ENCODE assay signal across 12 cellular contexts in the genomic region with DNA sequence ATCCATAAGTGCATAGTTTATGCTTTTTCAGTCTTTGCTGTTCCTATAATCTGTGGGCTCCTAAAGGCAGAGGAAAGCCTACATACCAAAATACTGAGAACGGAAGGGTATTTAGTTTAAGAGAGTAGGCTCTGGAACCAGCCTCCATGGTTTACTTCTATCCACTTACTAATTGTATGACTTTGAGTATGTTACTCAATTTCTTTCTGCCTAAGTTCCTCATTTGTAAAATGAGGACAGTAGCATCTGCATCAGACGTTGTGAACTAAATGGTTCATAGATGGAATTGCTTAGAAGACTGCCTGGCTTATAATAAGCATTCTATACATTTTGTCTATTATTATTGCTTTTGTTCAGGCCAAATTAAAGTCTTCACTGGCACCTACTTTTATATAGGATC.
"Had no signal": no experiment of that assay in that cellular context is flagged by ENCODE, and none has a peak within 500 bp of the region (broad histone marks: within the 10 kb centered on the region; RNA-seq: fewer than 3 reads in every experiment).

No MANE protein-coding gene starts in this region.

- H3K4me3 ChIP-seq: heart right ventricle, psoas muscle had no signal

- H3K9me3 Mint-ChIP-seq: activated naive CD4-positive, alpha-beta T cell treated with anti-CD3 and anti-CD28 coated beads, Interleukin-2, amount 10 ng/mL, durations not matched to agents 7 days and 5 days; activated T-helper 2 cell treated with anti-CD3 and anti-CD28 coated beads, Interferon-gamma antibody, Interleukin-2, Interleukin-4, amounts not matched to agents 10 μg/mL and 5 μg/mL and 100 μg/mL, durations not matched to agents 14 hours and 24 hours and 36 hours; mesothelial cell of epicardium; stimulated activated naive CD8-positive, alpha-beta T cell treated with anti-CD3 and anti-CD28 coated beads, Interleukin-15, amount 100 ng/mL, for 72 hours had no signal

- ATAC-seq: effector memory CD8-positive, alpha-beta T cell; heart right ventricle; psoas muscle; sciatic nerve; stimulated activated naive CD8-positive, alpha-beta T cell treated with anti-CD3 and anti-CD28 coated beads, Interleukin-15, amount 100 ng/mL, for 72 hours had no signal

- H3K27ac ChIP-seq: heart right ventricle, psoas muscle had no signal

- H3K9me3 ChIP-seq: heart right ventricle, psoas muscle had no signal

- H3K27me3 Mint-ChIP-seq: activated naive CD4-positive, alpha-beta T cell treated with anti-CD3 and anti-CD28 coated beads, Interleukin-2, amount 10 ng/mL, durations not matched to agents 7 days and 5 days; type B pancreatic cell had no signal

- H3K4me3 Mint-ChIP-seq: activated naive CD4-positive, alpha-beta T cell treated with anti-CD3 and anti-CD28 coated beads, Interleukin-2, amount 10 ng/mL, durations not matched to agents 7 days and 5 days; effector memory CD8-positive, alpha-beta T cell; mesothelial cell of epicardium; stimulated activated naive CD8-positive, alpha-beta T cell treated with anti-CD3 and anti-CD28 coated beads, Interleukin-15, amount 100 ng/mL, for 72 hours; type B pancreatic cell had no signal

- H3K36me3 ChIP-seq: heart right ventricle had no signal

- H3K36me3 Mint-ChIP-seq: activated naive CD4-positive, alpha-beta T cell treated with anti-CD3 and anti-CD28 coated beads, Interleukin-2, amount 10 ng/mL, durations not matched to agents 7 days and 5 days; mesothelial cell of epicardium had no signal

- DNase-seq: activated CD4-positive, CD25-positive, alpha-beta regulatory T cell treated with anti-CD3 and anti-CD28 coated beads, Interleukin-2, amount 50 U/mL, for 72 hours; activated naive CD4-positive, alpha-beta T cell treated with anti-CD3 and anti-CD28 coated beads, Interleukin-2, amount 10 ng/mL, durations not matched to agents 7 days and 5 days; dermis blood vessel endothelial cell; effector memory CD8-positive, alpha-beta T cell; foreskin melanocyte; heart right ventricle; psoas muscle; stimulated activated naive CD8-positive, alpha-beta T cell treated with anti-CD3 and anti-CD28 coated beads, Interleukin-15, amount 100 ng/mL, for 72 hours had no signal

- H3K27ac Mint-ChIP-seq: activated naive CD4-positive, alpha-beta T cell treated with anti-CD3 and anti-CD28 coated beads, Interleukin-2, amount 10 ng/mL, durations not matched to agents 7 days and 5 days; activated T-helper 2 cell treated with anti-CD3 and anti-CD28 coated beads, Interferon-gamma antibody, Interleukin-2, Interleukin-4, amounts not matched to agents 10 μg/mL and 5 μg/mL and 100 μg/mL, durations not matched to agents 14 hours and 24 hours and 36 hours; effector memory CD8-positive, alpha-beta T cell; mesothelial cell of epicardium; stimulated activated naive CD8-positive, alpha-beta T cell treated with anti-CD3 and anti-CD28 coated beads, Interleukin-15, amount 100 ng/mL, for 72 hours; type B pancreatic cell had no signal

- H3K4me1 ChIP-seq: heart right ventricle, psoas muscle had no signal
